ENCODE assay signal across 9 cellular contexts in the genomic region with DNA sequence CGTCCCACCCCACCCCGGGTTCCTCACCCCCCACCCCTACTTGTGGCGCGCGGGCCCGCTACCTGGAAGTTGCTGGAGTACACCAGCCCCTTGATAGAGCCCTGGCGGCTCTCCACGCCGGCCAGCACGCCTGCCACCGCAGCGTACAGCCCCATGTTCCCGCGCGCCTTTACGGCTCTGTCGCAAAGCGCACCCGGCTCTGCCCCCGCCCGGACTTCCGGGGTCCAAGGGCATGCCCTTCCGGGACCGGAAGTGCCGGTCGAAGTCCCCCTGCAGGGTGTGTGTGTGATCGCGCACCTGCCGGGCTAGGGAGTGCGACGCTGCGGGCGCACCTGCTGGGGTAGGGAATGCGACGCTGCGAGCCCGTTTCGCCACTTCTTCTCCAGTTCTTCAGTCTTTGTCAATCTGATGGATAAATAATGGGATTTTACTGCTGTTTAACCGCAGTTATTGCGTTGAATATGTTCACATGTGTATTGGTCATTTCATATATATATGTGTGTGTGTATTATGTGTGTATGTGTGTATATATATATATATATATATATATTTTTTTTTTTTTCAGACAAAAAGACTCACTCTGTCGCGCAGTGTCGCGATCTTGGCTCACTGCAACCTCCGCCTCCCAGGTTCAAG. TPM values are rescaled to one million over a fixed set of nuclear protein-coding genes. Genes with fewer than 3 reads are reported as not detected.
A peak's percentile ranks its signal among the peaks of the same experiment; 100 is the strongest.
DNase-seq lines count a peak whose midpoint lies in the region; ATAC-seq and TF ChIP-seq lines count a peak whose summit lies in the region.
"Not testable (repeated sequence)": the region's sequence is repeated elsewhere in the genome, so short reads cannot be mapped to it uniquely, and the experiment has no call there.
"Had no signal": no experiment of that assay in that cellular context is flagged by ENCODE, and none has a peak within 500 bp of the region (broad histone marks: within the 10 kb centered on the region; RNA-seq: fewer than 3 reads in every experiment).

No MANE protein-coding gene starts in this region.

- TF ChIP-seq POLR2A in Peyer's patch (IDR thresholded peaks at IDR 0.05); gastroesophageal sphincter (IDR thresholded peaks at IDR 0.05): not testable (repeated sequence)

- H3K27me3 ChIP-seq in Peyer's patch; gastroesophageal sphincter; neural progenitor cell; aorta (ENCODE audit: control insufficient read depth in 1 of 2, insufficient read depth in 2 of 2, low read length in 1 of 2): not testable (repeated sequence)

- DNase-seq in Peyer's patch: peak in 1 of 3 donors; percentile 39
- peak; percentile 49 for DNase-seq in activated naive CD8-positive, alpha-beta T cell treated with anti-CD3 and anti-CD28 coated beads, Interleukin-2, amount 10 ng/mL, durations not matched to agents 7 days and 5 days
- DNase-seq in neural progenitor cell (ENCODE audit: low spot score): not testable (repeated sequence)
- DNase-seq in aorta: peak; percentile 40 to 72

- peak overlapping the region; percentile 69 for H3K27ac Mint-ChIP-seq in activated naive CD8-positive, alpha-beta T cell treated with anti-CD3 and anti-CD28 coated beads, Interleukin-2, amount 10 ng/mL, durations not matched to agents 7 days and 5 days
- not testable (repeated sequence) for H3K27ac Mint-ChIP-seq in neural progenitor cell

- H3K4me3 ChIP-seq in Peyer's patch (peak overlapping the region in 3 of 4 donors; percentile 38 to 55 (median 49)), gastroesophageal sphincter (peak overlapping the region; percentile 46 to 58), neural progenitor cell (peak overlapping the region; percentile 43)
- not testable (repeated sequence) for H3K4me3 ChIP-seq in aorta (ENCODE audit: low read length in 2 of 2)

- H3K9me3 ChIP-seq in Peyer's patch; gastroesophageal sphincter; neural progenitor cell (ENCODE audit: low read depth); aorta (ENCODE audit: control insufficient read depth, low read length): not testable (repeated sequence)

- no CpG with 5 or more reads among the region's 45 CpGs for WGBS in gastroesophageal sphincter (ENCODE audit: low coverage in 1 of 2), 2 donors
- 0 to 14% methylated on average over 2 to 19 of the region's 45 CpGs for WGBS in aorta, 2 donors

- not testable (repeated sequence) for H3F3A ChIP-seq in neural progenitor cell (ENCODE audit: low read depth)

- POLR2A ChIA-PET in activated naive CD8-positive, alpha-beta T cell treated with anti-CD3 and anti-CD28 coated beads, Interleukin-2, amount 10 ng/mL, durations not matched to agents 7 days and 5 days (lab: Charles Lee): not testable (repeated sequence)

- not testable (repeated sequence) for H4K20me1 ChIP-seq in neural progenitor cell (ENCODE audit: low read depth)

- TF ChIP-seq CTCF in Peyer's patch (IDR thresholded peaks at IDR 0.05); gastroesophageal sphincter (IDR thresholded peaks at IDR 0.05); neural progenitor cell (IDR thresholded peaks at IDR 0.05): not testable (repeated sequence)

- not testable (repeated sequence) for H3K36me3 Mint-ChIP-seq in activated naive CD8-positive, alpha-beta T cell treated with anti-CD3 and anti-CD28 coated beads, Interleukin-2, amount 10 ng/mL, durations not matched to agents 7 days and 5 days; neural progenitor cell

- not testable (repeated sequence) for H3K79me2 ChIP-seq in neural progenitor cell (ENCODE audit: low read depth)

- H3K9me3 Mint-ChIP-seq in activated naive CD8-positive, alpha-beta T cell treated with anti-CD3 and anti-CD28 coated beads, Interleukin-2, amount 10 ng/mL, durations not matched to agents 7 days and 5 days; neural progenitor cell: not testable (repeated sequence)

- H3K4me1 ChIP-seq in Peyer's patch; gastroesophageal sphincter; neural progenitor cell; aorta (ENCODE audit: control insufficient read depth in 1 of 2, insufficient read depth in 2 of 2, low read length in 2 of 2): not testable (repeated sequence)

- intact Hi-C loops in aorta (cut with DNase I): not testable (repeated sequence)

- not testable (repeated sequence) for H3K4me2 ChIP-seq in neural progenitor cell

- H3K27ac ChIP-seq in Peyer's patch (peak overlapping the region in 2 of 4 donors; percentile 58 to 59), gastroesophageal sphincter (peak overlapping the region in 1 of 4 donors; percentile 55)
- H3K27ac ChIP-seq in neural progenitor cell; aorta (ENCODE audit: low read depth in 1 of 2, low read length in 2 of 2): not testable (repeated sequence)

- TF ChIP-seq EP300 in gastroesophageal sphincter (IDR thresholded peaks at IDR 0.05): not testable (repeated sequence)

- H3K4me3 Mint-ChIP-seq in activated naive CD8-positive, alpha-beta T cell treated with anti-CD3 and anti-CD28 coated beads, Interleukin-2, amount 10 ng/mL, durations not matched to agents 7 days and 5 days: peak overlapping the region; percentile 73
- H3K4me3 Mint-ChIP-seq in neural progenitor cell: peak overlapping the region; percentile 87

- ATAC-seq in GM18858 (IDR thresholded peaks at IDR 0.05; ENCODE audit: unreplicated experiment) (peak; percentile 92), GM21717 (IDR thresholded peaks at IDR 0.05; ENCODE audit: unreplicated experiment) (peak; percentile 87), HG03103 (IDR thresholded peaks at IDR 0.05; ENCODE audit: low read depth, unreplicated experiment) (peak; percentile 86), gastroesophageal sphincter (peak; percentile 96), aorta (ENCODE audit: low FRiP score) (peak; percentile 95)
- ATAC-seq in activated naive CD8-positive, alpha-beta T cell treated with anti-CD3 and anti-CD28 coated beads, Interleukin-2, amount 10 ng/mL, durations not matched to agents 7 days and 5 days (ENCODE audit: low read depth): peak; percentile 92

- not testable (repeated sequence) for H3K36me3 ChIP-seq in Peyer's patch; gastroesophageal sphincter; neural progenitor cell; aorta (ENCODE audit: control insufficient read depth in 1 of 2, insufficient read depth in 2 of 2, low read length in 1 of 2)

- H3K9ac ChIP-seq in neural progenitor cell: not testable (repeated sequence)

- H2AFZ ChIP-seq in neural progenitor cell (replicated peaks): not testable (repeated sequence)

- not testable (repeated sequence) for H3K4me1 Mint-ChIP-seq in activated naive CD8-positive, alpha-beta T cell treated with anti-CD3 and anti-CD28 coated beads, Interleukin-2, amount 10 ng/mL, durations not matched to agents 7 days and 5 days; neural progenitor cell

- H3K27me3 Mint-ChIP-seq in activated naive CD8-positive, alpha-beta T cell treated with anti-CD3 and anti-CD28 coated beads, Interleukin-2, amount 10 ng/mL, durations not matched to agents 7 days and 5 days; neural progenitor cell (ENCODE audit: insufficient read depth, low read depth): not testable (repeated sequence)

RNA-seq across cellular contexts. Expression of a gene that starts 14.6 kb away (rescaled TPM):
- 1 to 10 TPM in 3 of 4 donors, not detected in 1; 1.8 to 3.2 (median 1.9) TPM for total RNA-seq in Peyer's patch
- 1 to 10 TPM; 1.6 to 2.5 TPM for total RNA-seq in activated naive CD8-positive, alpha-beta T cell treated with anti-CD3 and anti-CD28 coated beads, Interleukin-2, amount 10 ng/mL, durations not matched to agents 7 days and 5 days
- 1 to 10 TPM in 1 of 4 donors, not detected in 3; 2.6 TPM for total RNA-seq in gastroesophageal sphincter
- 0.15 and 0.36 TPM in 2 replicates for total RNA-seq in neural progenitor cell (ENCODE audit: low replicate concordance)
- total RNA-seq in aorta: under 1 TPM; 0.69 to 0.84 TPM
- not detected for polyA plus RNA-seq in aorta
- total RNA-seq: H4 had no signal

RNA-seq across cellular contexts. Expression of a gene that starts 29.8 kb away (rescaled TPM):
- total RNA-seq in Peyer's patch: 10 to 100 TPM; 24.0 to 47.3 (median 37.1) TPM
- total RNA-seq in activated naive CD8-positive, alpha-beta T cell treated with anti-CD3 and anti-CD28 coated beads, Interleukin-2, amount 10 ng/mL, durations not matched to agents 7 days and 5 days: 10 to 100 TPM; 58.2 to 60.9 TPM
- 10 to 100 TPM; 11.8 to 22.1 (median 14.6) TPM for total RNA-seq in gastroesophageal sphincter
- total RNA-seq in neural progenitor cell (ENCODE audit: low replicate concordance): 5.8 and 10.4 TPM in 2 replicates
- total RNA-seq in aorta: 10 to 100 TPM; 31.3 to 31.9 TPM
- 10 to 100 TPM in 1 of 2 donors, 1 to 10 TPM in 1; 7.6 to 15.7 TPM for polyA plus RNA-seq in aorta
